14 cellular contexts compared by ENCODE assay signal in the genomic region with DNA sequence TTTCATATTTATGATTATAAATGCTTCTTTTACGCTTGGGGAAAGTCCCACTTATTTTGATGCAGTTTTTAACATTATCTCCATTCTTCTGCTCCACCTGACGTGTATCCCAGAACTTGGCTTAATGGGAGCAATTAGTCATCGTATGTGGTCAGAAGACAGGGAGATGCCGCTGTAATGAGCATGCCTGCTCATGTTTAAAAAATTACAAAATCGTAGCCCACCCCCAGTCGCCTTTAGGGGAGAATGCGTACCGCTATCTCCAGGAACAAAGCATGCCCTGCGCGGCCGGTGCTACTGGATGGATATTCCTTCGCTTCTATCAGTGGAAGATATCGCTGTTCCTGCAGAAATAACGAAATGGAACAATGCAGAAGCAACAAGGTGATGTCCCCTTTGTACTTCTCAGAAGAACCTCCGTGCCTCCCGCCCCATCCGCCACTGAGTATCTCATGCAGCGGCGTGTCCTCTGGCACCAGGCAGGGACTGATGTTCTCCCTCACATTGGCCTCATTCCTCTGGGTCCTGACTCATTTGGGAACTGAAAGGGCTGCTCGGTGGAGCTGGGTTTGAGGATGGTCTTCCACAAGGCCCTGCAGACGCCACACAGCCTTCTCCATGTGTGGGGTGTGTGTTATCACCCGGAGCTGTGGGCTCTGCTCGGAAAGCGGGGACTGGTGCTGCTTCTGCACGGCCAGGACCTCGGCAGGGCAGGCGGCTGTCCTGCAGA.
A peak's percentile ranks its signal among the peaks of the same experiment; 100 is the strongest.
DNase-seq lines count a peak whose midpoint lies in the region; ATAC-seq and TF ChIP-seq lines count a peak whose summit lies in the region.
"Had no signal": no experiment of that assay in that cellular context is flagged by ENCODE, and none has a peak within 500 bp of the region (broad histone marks: within the 10 kb centered on the region; RNA-seq: fewer than 3 reads in every experiment).

No MANE protein-coding gene starts in this region.

- H2BK20ac ChIP-seq in IMR-90 (ENCODE audit: low read depth, low read length) = peak overlapping the region; percentile 90

- H3K27ac ChIP-seq in BLaER1 (no peak overlapping the region; the same call in 1 of the 2 replicates), IMR-90 (ENCODE audit: insufficient read depth, low read length) (peak overlapping the region; percentile 54), mesenchymal stem cell (ENCODE audit: low read length, poor library complexity, severe bottlenecking) (no peak overlapping the region), WERI-Rb-1 (no peak overlapping the region)
- H3K27ac ChIP-seq: gastrocnemius medialis had no signal

- DNase-seq in IMR-90 (peak; percentile 92), cardiac fibroblast (ENCODE audit: low read depth in 2 of 2) (peak; percentile 86 to 95), mesenchymal stem cell (peak; percentile 84), NCI-H1417 treated with DMSO at 0.1 percent for 48 hours (lab: John Stamatoyannopoulos, UW) (no peak), WERI-Rb-1 (no peak)
- DNase-seq in stimulated activated CD4-positive, alpha-beta T cell treated with anti-CD3 and anti-CD28 coated beads, Interleukin-4, amount 100 ng/mL, for 24 hours = no peak
- DNase-seq in activated CD4-positive, alpha-beta T cell treated with anti-CD3 and anti-CD28 coated beads, Interleukin-2, amount 50 U/mL, for 48 hours = no peak
- DNase-seq: gastrocnemius medialis; NCI-H345; nucleus accumbens; stimulated activated naive CD4-positive, alpha-beta T cell treated with Interleukin-2 at 50 U/mL for 16 hours had no signal

- H2BK15ac ChIP-seq in IMR-90 (ENCODE audit: low read depth, low read length) (peak overlapping the region; percentile 89; the same call in 2 of the 3 replicates), mesenchymal stem cell (ENCODE audit: low read depth, poor library complexity, severe bottlenecking) (peak overlapping the region; percentile 73)

- H4K91ac ChIP-seq in IMR-90 (ENCODE audit: insufficient read depth, low read depth, low read length) = peak overlapping the region; percentile 94
- peak overlapping the region; percentile 5 for H4K91ac ChIP-seq in mesenchymal stem cell (ENCODE audit: low read length)

- WGBS in IMR-90 (ENCODE audit: extremely low coverage in 2 of 2, insufficient read length in 1 of 2), 2 experiments = 90% methylated on average over 13 of the region's 27 CpGs; no CpG with 5 or more reads in 1 of the 2 experiments
- 59% methylated on average over 26 of the region's 27 CpGs for WGBS in mesenchymal stem cell

- intact Hi-C loops in IMR-90 (cut with micrococcal nuclease) = no loop called here

- H3K79me1 ChIP-seq in IMR-90 (ENCODE audit: low read depth in 1 of 2, low read length in 2 of 2) (peaks cover 0 to 7% of the 10 kb centered on the region in 2 experiments; a peak in 2 of 4 replicates), mesenchymal stem cell (replicated peaks; ENCODE audit: low read length, poor library complexity, severe bottlenecking) (peaks cover 2% of the 10 kb centered on the region)

- POLR2A ChIA-PET in IMR-90 (lab: Charles Lee; ENCODE audit: unreplicated experiment) = no interaction called here

- peak overlapping the region; percentile 7 to 94; a peak in 3 of 4 replicates for H4K8ac ChIP-seq in IMR-90 (ENCODE audit: low read depth in 2 of 2, low read length in 2 of 2)
- peak overlapping the region; percentile 47 for H4K8ac ChIP-seq in mesenchymal stem cell (ENCODE audit: low read length)

- H3K23ac ChIP-seq in IMR-90 (ENCODE audit: low read depth, low read length) = peak overlapping the region; percentile 57
- H3K23ac ChIP-seq in mesenchymal stem cell (ENCODE audit: low read length in 2 of 2) = no peak overlapping the region

- H3K4ac ChIP-seq in IMR-90 (ENCODE audit: low read depth, low read length) (peak overlapping the region; percentile 96), mesenchymal stem cell (ENCODE audit: low read depth in 1 of 2, low read length in 2 of 2) (peak overlapping the region in 1 of 2 experiments; percentile 21)

- H2AFZ ChIP-seq in IMR-90 (replicated peaks; ENCODE audit: low read length, poor library complexity) = peak overlapping the region; percentile 54
- no peak overlapping the region for H2AFZ ChIP-seq in mesenchymal stem cell (ENCODE audit: low read depth, low read length)

- H3K4me1 ChIP-seq in BLaER1 (peaks cover 57% of the 10 kb centered on the region), IMR-90 (ENCODE audit: control insufficient read depth, insufficient read depth, low read length) (peaks cover 19% of the 10 kb centered on the region), mesenchymal stem cell (ENCODE audit: control insufficient read depth, insufficient read depth, low read depth, low read length) (peaks cover 52% of the 10 kb centered on the region)
- H3K4me1 ChIP-seq: gastrocnemius medialis had no signal

- peak overlapping the region; percentile 90 for H2AK9ac ChIP-seq in IMR-90 (replicated peaks; ENCODE audit: low read depth, low read length, poor library complexity)

- H3K36me3 ChIP-seq in BLaER1 (peaks cover 14% of the 10 kb centered on the region; the same call in 1 of the 2 replicates), IMR-90 (ENCODE audit: control insufficient read depth, insufficient read depth, low read length) (no peaks in the 10 kb centered on the region), mesenchymal stem cell (ENCODE audit: control insufficient read depth in 1 of 2, insufficient read depth in 2 of 2, low read depth in 1 of 2, low read length in 2 of 2) (peaks cover 11% of the 10 kb centered on the region in 2 experiments), WERI-Rb-1 (no peaks in the 10 kb centered on the region)
- H3K36me3 ChIP-seq: gastrocnemius medialis had no signal

- peak; percentile 33 for ATAC-seq in IMR-90 (ENCODE audit: low read depth)
- ATAC-seq: gastrocnemius medialis, left lobe of liver, Panc1 had no signal

- H3K18ac ChIP-seq in IMR-90 (ENCODE audit: low read depth, low read length) = peak overlapping the region; percentile 84; the same call in 1 of the 2 replicates
- peak overlapping the region; percentile 2 to 46 for H3K18ac ChIP-seq in mesenchymal stem cell (ENCODE audit: low read depth in 1 of 2, low read length in 2 of 2)

- peak overlapping the region in 1 of 2 experiments; percentile 35 for H2BK12ac ChIP-seq in mesenchymal stem cell (ENCODE audit: low read length in 2 of 2)

- no peak for TF ChIP-seq POLR2A in IMR-90 (IDR thresholded peaks at IDR 0.05; ENCODE audit: low read depth, low read length)

- H3K56ac ChIP-seq in IMR-90 (ENCODE audit: extremely low read depth, insufficient read depth, low read length) = peak overlapping the region; percentile 0; the same call in 1 of the 2 replicates

- H3K9ac ChIP-seq in BLaER1 (0 out of 2 replicates have a peak overlapping the region, but pooled peaks have one; percentile 45), IMR-90 (ENCODE audit: low read depth, low read length) (no peak overlapping the region), mesenchymal stem cell (ENCODE audit: low read length) (peak overlapping the region; percentile 39)

- TF ChIP-seq RAD21 in IMR-90 (IDR thresholded peaks at IDR 0.05; ENCODE audit: low read length) = no peak

- no TSS peak for BruUV-seq in IMR-90 (replicated peaks; lab: Mats Ljungman, UMichigan)

- H3K9me3 ChIP-seq in BLaER1 = no peaks in the 10 kb centered on the region
- H3K9me3 ChIP-seq in IMR-90 (ENCODE audit: control insufficient read depth, insufficient read depth, low read length) = no peaks in the 10 kb centered on the region
- H3K9me3 ChIP-seq in mesenchymal stem cell (ENCODE audit: control insufficient read depth, low read length) = no peaks in the 10 kb centered on the region
- H3K9me3 ChIP-seq in WERI-Rb-1 (ENCODE audit: severe bottlenecking) = no peaks in the 10 kb centered on the region
- H3K9me3 ChIP-seq: gastrocnemius medialis had no signal

- CTCF ChIA-PET in IMR-90 (lab: Yijun Ruan, JAX) = interaction anchor here (0.6 kb wide), 1 partner anchor 213 kb away, joined by 4 read pairs; no protein-coding TSS in a partner anchor

- dilution Hi-C loops in IMR-90 (cut with HindIII; ENCODE audit: low sequenced_read_pairs, unreplicated experiment) = no loop called here

- H2AK5ac ChIP-seq in IMR-90 (ENCODE audit: low read depth, low read length) (peak overlapping the region; percentile 97), mesenchymal stem cell (ENCODE audit: low read length, severe bottlenecking) (no peak overlapping the region)

- peaks cover 35% of the 10 kb centered on the region for H3K9me1 ChIP-seq in IMR-90 (ENCODE audit: insufficient read depth, low read length)

- no peak overlapping the region for H3K4me3 ChIP-seq in BLaER1
- no peak overlapping the region for H3K4me3 ChIP-seq in IMR-90 (ENCODE audit: insufficient read depth, low read depth, low read length)
- peak overlapping the region in 1 of 2 donors; percentile 24 for H3K4me3 ChIP-seq in cardiac fibroblast (replicated peaks in 1 of 2; ENCODE audit: low read depth in 2 of 2, low read length in 2 of 2)
- H3K4me3 ChIP-seq in mesenchymal stem cell (ENCODE audit: insufficient read depth in 1 of 2, low read depth in 1 of 2, low read length in 2 of 2) = no peak overlapping the region
- H3K4me3 ChIP-seq in WERI-Rb-1 (ENCODE audit: low read depth, low read length) = no peak overlapping the region
- H3K4me3 ChIP-seq: gastrocnemius medialis had no signal

- H3K4me2 ChIP-seq in BLaER1 (peak overlapping the region; percentile 78), IMR-90 (ENCODE audit: low read depth, low read length) (peak overlapping the region; percentile 21; the same call in 1 of the 2 replicates), mesenchymal stem cell (ENCODE audit: low read length, poor library complexity, severe bottlenecking) (no peak overlapping the region)

- H2BK5ac ChIP-seq in IMR-90 (ENCODE audit: low read depth, low read length, poor library complexity, severe bottlenecking) (peak overlapping the region; percentile 97), mesenchymal stem cell (ENCODE audit: low read depth, low read length, poor library complexity, severe bottlenecking) (no peak overlapping the region)

- H2BK120ac ChIP-seq in IMR-90 (ENCODE audit: low read depth, low read length) (peak overlapping the region; percentile 97), mesenchymal stem cell (ENCODE audit: low read depth, low read length) (peak overlapping the region; percentile 11)

- peak overlapping the region; percentile 78; the same call in 1 of the 2 replicates for H4K5ac ChIP-seq in IMR-90 (ENCODE audit: low read depth, low read length)

- H3K14ac ChIP-seq in IMR-90 (replicated peaks; ENCODE audit: low read depth, low read length) = peak overlapping the region; percentile 94
- H3K14ac ChIP-seq in mesenchymal stem cell (ENCODE audit: low read length in 2 of 2) = no peak overlapping the region

- peaks cover 31% of the 10 kb centered on the region for H4K20me1 ChIP-seq in BLaER1
- no peaks in the 10 kb centered on the region for H4K20me1 ChIP-seq in IMR-90 (ENCODE audit: insufficient read depth, low read length)

- TF ChIP-seq CTCF in IMR-90 (conservative IDR thresholded peaks at IDR 0.05; ENCODE audit: low read depth, low read length) (no peak), cardiac fibroblast (IDR thresholded peaks at IDR 0.05; ENCODE audit: low read depth, low read length) (no peak), WERI-Rb-1 (IDR thresholded peaks at IDR 0.05; ENCODE audit: low read depth, low read length) (no peak)

- no peaks in the 10 kb centered on the region for H3K27me3 ChIP-seq in BLaER1
- no peaks in the 10 kb centered on the region for H3K27me3 ChIP-seq in IMR-90 (ENCODE audit: control insufficient read depth, insufficient read depth, low read length)
- H3K27me3 ChIP-seq in mesenchymal stem cell (ENCODE audit: control insufficient read depth in 1 of 2, insufficient read depth in 1 of 2, low read length in 2 of 2) = no peaks in the 10 kb centered on the region
- H3K27me3 ChIP-seq in WERI-Rb-1 (ENCODE audit: insufficient read depth, low read depth, severe bottlenecking) = no peaks in the 10 kb centered on the region
- H3K27me3 ChIP-seq: gastrocnemius medialis had no signal

- in situ Hi-C loops in IMR-90 (cut with MboI; ENCODE audit: low sequenced_read_pairs) = no loop called here

Comparison
In these comparisons a context has a peak if more than half of its experiments do, and no peak if none do; other contexts are left out.
1. DNase-seq: peak in IMR-90 (single experiment), cardiac fibroblast (2 of 2) and mesenchymal stem cell (single experiment); none in NCI-H1417 treated with DMSO at 0.1 percent for 48 hours (single experiment), stimulated activated CD4-positive, alpha-beta T cell treated with anti-CD3 and anti-CD28 coated beads, Interleukin-4, amount 100 ng/mL, for 24 hours (single experiment), WERI-Rb-1 (single experiment) and activated CD4-positive, alpha-beta T cell treated with anti-CD3 and anti-CD28 coated beads, Interleukin-2, amount 50 U/mL, for 48 hours (0 of 2).